Comparison of ENCODE assay signal across 11 cellular contexts in genomic region chr12:65926119-65927004, GRCh38.
A peak's percentile ranks its signal among the peaks of the same experiment; 100 is the strongest.
DNase-seq lines count a peak whose midpoint lies in the region; ATAC-seq, FAIRE-seq and TF ChIP-seq lines count a peak whose summit lies in the region.
"Had no signal": no experiment of that assay in that cellular context is flagged by ENCODE, and none has a peak within 500 bp of the region (broad histone marks: within the 10 kb centered on the region; RNA-seq: fewer than 3 reads in every experiment).

No MANE protein-coding gene starts in this region.

- TF ChIP-seq POLR2A in A549 (IDR thresholded peaks at IDR 0.05; ENCODE audit: low read length) (no peak), right lobe of liver (IDR thresholded peaks at IDR 0.05) (no peak)

- H3K9ac ChIP-seq in SK-N-SH: peak overlapping the region; percentile 0; the same call in 1 of the 2 replicates

- TF ChIP-seq CTCF in A549 (IDR thresholded peaks at IDR 0.05) (no peak), SK-N-SH (IDR thresholded peaks at IDR 0.05) (no peak), right lobe of liver (IDR thresholded peaks at IDR 0.05) (no peak)

- TF ChIP-seq EP300 in A549 (IDR thresholded peaks at IDR 0.05) (no peak), SK-N-SH (IDR thresholded peaks at IDR 0.05; ENCODE audit: borderline replicate concordance in 1 of 2, low read depth in 1 of 2, low read length in 1 of 2) (no peak)

- no peak overlapping the region for H3K4me3 ChIP-seq in A549
- no peak overlapping the region for H3K4me3 ChIP-seq in SK-N-SH (ENCODE audit: low read depth in 2 of 2, low read length in 1 of 2)
- H3K4me3 ChIP-seq in right lobe of liver: no peak overlapping the region
- H3K4me3 ChIP-seq: dorsolateral prefrontal cortex had no signal

- no peaks in the 10 kb centered on the region for H3K27me3 ChIP-seq in SK-N-SH (ENCODE audit: insufficient read depth)
- no peaks in the 10 kb centered on the region for H3K27me3 ChIP-seq in right lobe of liver

- TF ChIP-seq RAD21 in A549 (conservative IDR thresholded peaks at IDR 0.05 in 1 of 2, IDR thresholded peaks at IDR 0.05 in 1 of 2) (no peak), SK-N-SH (IDR thresholded peaks at IDR 0.05; ENCODE audit: low read length) (no peak)

- H3K4me1 ChIP-seq in A549 (peaks cover 39% of the 10 kb centered on the region), SK-N-SH (ENCODE audit: control insufficient read depth in 1 of 2, insufficient read depth in 2 of 2, low read depth in 1 of 2, low read length in 1 of 2) (peaks cover 0 to 59% of the 10 kb centered on the region in 2 experiments; a peak in 3 of 4 replicates), right lobe of liver (peaks cover 0 to 14% (median 0%) of the 10 kb centered on the region in 4 donors)

- no peaks in the 10 kb centered on the region for H3K9me2 ChIP-seq in SK-N-SH

- ATAC-seq in A549 (peak in 1 of 2 experiments; percentile 61; a peak in 3 of 6 replicates), GM19463 (IDR thresholded peaks at IDR 0.05; ENCODE audit: unreplicated experiment) (peak; percentile 40), right lobe of liver (peak in 3 of 4 donors; percentile 62 to 66 (median 63)), HG02610 (IDR thresholded peaks at IDR 0.05; ENCODE audit: unreplicated experiment) (no peak), GM18868 (IDR thresholded peaks at IDR 0.05; ENCODE audit: unreplicated experiment) (no peak)

- peaks cover 2 to 50% of the 10 kb centered on the region in 2 experiments for H3K36me3 ChIP-seq in SK-N-SH (replicated peaks in 1 of 2; ENCODE audit: control insufficient read depth in 1 of 2, insufficient read depth in 2 of 2, low read length in 1 of 2)
- no peaks in the 10 kb centered on the region for H3K36me3 ChIP-seq in right lobe of liver

- FAIRE-seq in A549 (lab: Jason Lieb, UNC): no peak

- WGBS in A549 (ENCODE audit: missing lambda C conversion rate): 31% methylated on average over 8 of the region's 8 CpGs
- 32% methylated on average over 8 of the region's 8 CpGs for WGBS in SK-N-SH (ENCODE audit: low lambda C conversion rate)
- WGBS in right lobe of liver (ENCODE audit: insufficient coverage, low coverage, low lambda C conversion rate, missing lambda C conversion rate): 15% methylated on average over 8 of the region's 8 CpGs

- CTCF ChIA-PET in A549 (lab: Yijun Ruan, JAX) (no interaction called here), SK-N-SH (lab: Yijun Ruan, JAX) (no interaction called here)

- H3K79me2 ChIP-seq in SK-N-SH (ENCODE audit: insufficient read depth): peaks cover 98% of the 10 kb centered on the region

- POLR2A ChIA-PET in A549 (lab: Yijun Ruan, JAX) (no interaction called here), SK-N-SH (lab: Yijun Ruan, JAX) (no interaction called here)

- H3K27ac ChIP-seq in A549: peak overlapping the region; percentile 9 to 14; a peak in 2 of 6 replicates
- H3K27ac ChIP-seq in SK-N-SH (ENCODE audit: low read depth in 2 of 2, low read length in 1 of 2): peak overlapping the region; percentile 80 to 83
- no peak overlapping the region for H3K27ac ChIP-seq in right lobe of liver
- H3K27ac ChIP-seq: dorsolateral prefrontal cortex had no signal

- H3K4me2 ChIP-seq in A549 (peak overlapping the region; percentile 38), SK-N-SH (peak overlapping the region; percentile 59)

- DNase-seq in A549 (ENCODE audit: low read depth in 1 of 2, low spot score in 1 of 2) (no peak), SK-N-SH (no peak), right lobe of liver (no peak), AG08395 (ENCODE audit: low spot score) (no peak)
- no peak for DNase-seq in central memory CD4-positive, alpha-beta T cell
- DNase-seq: dorsolateral prefrontal cortex, NCI-H446, T-helper 9 cell had no signal

- peaks cover 57% of the 10 kb centered on the region for H4K20me1 ChIP-seq in SK-N-SH (ENCODE audit: insufficient read depth)

- H3K9me3 ChIP-seq in A549: no peaks in the 10 kb centered on the region
- no peaks in the 10 kb centered on the region for H3K9me3 ChIP-seq in SK-N-SH
- no peaks in the 10 kb centered on the region for H3K9me3 ChIP-seq in right lobe of liver

- peaks cover 65% of the 10 kb centered on the region for H3F3A ChIP-seq in SK-N-SH (replicated peaks; ENCODE audit: insufficient read depth)

- intact Hi-C loops in right lobe of liver (cut with DNase I): no loop called here

- H2AFZ ChIP-seq in SK-N-SH (ENCODE audit: low read depth): no peak overlapping the region

TF ChIP-seq in A549, 52 proteins besides CTCF, POLR2A, EP300 and RAD21 (continues in another document):
- TF ChIP-seq KDM5A (IDR thresholded peaks at IDR 0.05) (no peak), EHMT2 (IDR thresholded peaks at IDR 0.05; ENCODE audit: low read depth) (no peak), EHF (CRISPR knock-in tag; IDR thresholded peaks at IDR 0.05) (no peak), CHD2 (IDR thresholded peaks at IDR 0.05; ENCODE audit: low read length, partially characterized antibody) (no peak), ZC3H11A (IDR thresholded peaks at IDR 0.05) (no peak), RFX5 (IDR thresholded peaks at IDR 0.05) (no peak), HOXB13 (CRISPR knock-in tag; IDR thresholded peaks at IDR 0.05; ENCODE audit: low read depth) (no peak)
- TF ChIP-seq, protein P1, sequence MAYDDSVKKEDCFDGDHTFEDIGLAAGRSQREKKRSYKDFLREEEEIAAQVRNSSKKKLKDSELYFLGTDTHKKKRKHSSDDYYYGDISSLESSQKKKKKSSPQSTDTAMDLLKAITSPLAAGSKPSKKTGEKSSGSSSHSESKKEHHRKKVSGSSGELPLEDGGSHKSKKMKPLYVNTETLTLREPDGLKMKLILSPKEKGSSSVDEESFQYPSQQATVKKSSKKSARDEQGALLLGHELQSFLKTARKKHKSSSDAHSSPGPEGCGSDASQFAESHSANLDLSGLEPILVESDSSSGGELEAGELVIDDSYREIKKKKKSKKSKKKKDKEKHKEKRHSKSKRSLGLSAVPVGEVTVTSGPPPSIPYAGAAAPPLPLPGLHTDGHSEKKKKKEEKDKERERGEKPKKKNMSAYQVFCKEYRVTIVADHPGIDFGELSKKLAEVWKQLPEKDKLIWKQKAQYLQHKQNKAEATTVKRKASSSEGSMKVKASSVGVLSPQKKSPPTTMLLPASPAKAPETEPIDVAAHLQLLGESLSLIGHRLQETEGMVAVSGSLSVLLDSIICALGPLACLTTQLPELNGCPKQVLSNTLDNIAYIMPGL (CRISPR knock-in tag; IDR thresholded peaks at IDR 0.05; ENCODE audit: borderline replicate concordance): no peak
- TF ChIP-seq, protein P2, sequence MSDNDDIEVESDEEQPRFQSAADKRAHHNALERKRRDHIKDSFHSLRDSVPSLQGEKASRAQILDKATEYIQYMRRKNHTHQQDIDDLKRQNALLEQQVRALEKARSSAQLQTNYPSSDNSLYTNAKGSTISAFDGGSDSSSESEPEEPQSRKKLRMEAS (IDR thresholded peaks at IDR 0.05): no peak

TF ChIP-seq in SK-N-SH, 30 proteins besides CTCF, POLR2A, EP300 and RAD21:
- TF ChIP-seq RFX5 (IDR thresholded peaks at IDR 0.05; ENCODE audit: low read length) (no peak), YY1 (IDR thresholded peaks at IDR 0.05; ENCODE audit: low read depth) (no peak), CHD2 (IDR thresholded peaks at IDR 0.05; ENCODE audit: low read length, partially characterized antibody) (no peak), POLR2AphosphoS5 (IDR thresholded peaks at IDR 0.05; ENCODE audit: low read depth, low read length) (0 out of 2 replicates have a peak, but pooled peaks have one; percentile 11), TCF12 (IDR thresholded peaks at IDR 0.05) (no peak)

Comparison
In these comparisons a context has a peak if more than half of its experiments do, and no peak if none do; other contexts are left out.
1. ATAC-seq: peak in GM19463 (single experiment) and right lobe of liver (3 of 4); none in HG02610 (single experiment) and GM18868 (single experiment).
2. H3K27ac ChIP-seq: peak in A549 (2 of 2) and SK-N-SH (2 of 2); none in right lobe of liver (0 of 3).